ENCODE assay signal across 14 cellular contexts in genomic region chr18:70028734-70029133, GRCh38.
DNase-seq lines count a peak whose midpoint lies in the region; ATAC-seq and TF ChIP-seq lines count a peak whose summit lies in the region.
"Had no signal": no experiment of that assay in that cellular context is flagged by ENCODE, and none has a peak within 500 bp of the region (broad histone marks: within the 10 kb centered on the region; RNA-seq: fewer than 3 reads in every experiment).

No MANE protein-coding gene starts in this region.

- H3K27ac ChIP-seq in CD8-positive, alpha-beta T cell (ENCODE audit: low read depth, low read length), result no peak overlapping the region
- H3K27ac ChIP-seq in stomach, result no peak overlapping the region

- 85 to 97% (median 93%) methylated on average over 3 of the region's 3 CpGs for WGBS in stomach, 5 donors

- no peaks in the 10 kb centered on the region for H3K27me3 Mint-ChIP-seq in CD8-positive, alpha-beta T cell (ENCODE audit: low read depth)

- H3K4me3 Mint-ChIP-seq in CD8-positive, alpha-beta T cell, result no peak overlapping the region
- H3K4me3 Mint-ChIP-seq: activated T-helper 1 cell treated with anti-CD3 and anti-CD28 coated beads, Interleukin-12 subunit alpha, Interleukin-12 subunit beta, Interleukin-2, Interleukin-4 antibody, amounts not matched to agents 30 ng/mL and 10 ng/mL and 1 ng/mL, durations not matched to agents 14 hours and 24 hours and 36 hours had no signal

- DNase-seq in CD8-positive, alpha-beta T cell, result no peak
- DNase-seq in stomach (no peak), NCI-H226 (no peak)
- no peak for DNase-seq in stimulated activated CD4-positive, alpha-beta T cell treated with anti-CD3 and anti-CD28 coated beads, Interleukin-2, amount 100 ng/mL, for 24 hours
- DNase-seq: DMS 273 treated with DMSO at 0.1 percent for 48 hours, NCI-H187, posterior cingulate gyrus, SW 1271 had no signal

- no peak for TF ChIP-seq CTCF in CD8-positive, alpha-beta T cell (IDR thresholded peaks at IDR 0.05)
- TF ChIP-seq CTCF in stomach (IDR thresholded peaks at IDR 0.05), result no peak

- POLR2A ChIA-PET in CD8-positive, alpha-beta T cell (lab: Charles Lee), result no interaction called here

- no peak overlapping the region for H3K4me3 ChIP-seq in CD8-positive, alpha-beta T cell (ENCODE audit: low read depth, low read length)
- H3K4me3 ChIP-seq in stomach, result no peak overlapping the region

- intact Hi-C loops in CD8-positive, alpha-beta T cell (cut with DNase I, micrococcal nuclease), result no loop called here
- intact Hi-C loops in stomach (cut with DNase I; ENCODE audit: low total_unique reads), result no loop called here

- no peaks in the 10 kb centered on the region for H3K9me3 Mint-ChIP-seq in CD8-positive, alpha-beta T cell

- H3K4me1 ChIP-seq in CD8-positive, alpha-beta T cell (ENCODE audit: insufficient read depth, low read length), result no peaks in the 10 kb centered on the region
- H3K4me1 ChIP-seq in stomach, result no peaks in the 10 kb centered on the region

- no peaks in the 10 kb centered on the region for H3K4me1 Mint-ChIP-seq in CD8-positive, alpha-beta T cell (ENCODE audit: low read depth)

- no peaks in the 10 kb centered on the region for H3K27me3 ChIP-seq in CD8-positive, alpha-beta T cell (ENCODE audit: insufficient read depth, low read length)
- H3K27me3 ChIP-seq in stomach, result no peaks in the 10 kb centered on the region

- H3K36me3 ChIP-seq in CD8-positive, alpha-beta T cell (ENCODE audit: insufficient read depth, low read length), result peaks cover 7% of the 10 kb centered on the region
- peaks cover 0 to 37% (median 29%) of the 10 kb centered on the region in 4 donors for H3K36me3 ChIP-seq in stomach

- CTCF ChIA-PET in CD8-positive, alpha-beta T cell (lab: Charles Lee), result no interaction called here

- TF ChIP-seq POLR2A in stomach (IDR thresholded peaks at IDR 0.05), result no peak

- ATAC-seq in GM18499 (IDR thresholded peaks at IDR 0.05; ENCODE audit: insufficient read depth, unreplicated experiment) (peak; percentile 55), GM19397 (IDR thresholded peaks at IDR 0.05; ENCODE audit: unreplicated experiment) (peak; percentile 83), HG02763 (IDR thresholded peaks at IDR 0.05; ENCODE audit: unreplicated experiment) (peak; percentile 82), HG03280 (IDR thresholded peaks at IDR 0.05; ENCODE audit: unreplicated experiment) (peak; percentile 55)
- ATAC-seq in CD8-positive, alpha-beta T cell, result no peak
- ATAC-seq: HCT116 had no signal

- H3K27ac Mint-ChIP-seq in CD8-positive, alpha-beta T cell, result no peak overlapping the region
- H3K27ac Mint-ChIP-seq: activated T-helper 1 cell treated with anti-CD3 and anti-CD28 coated beads, Interleukin-12 subunit alpha, Interleukin-12 subunit beta, Interleukin-2, Interleukin-4 antibody, amounts not matched to agents 30 ng/mL and 10 ng/mL and 1 ng/mL, durations not matched to agents 14 hours and 24 hours and 36 hours had no signal

- peaks cover 72% of the 10 kb centered on the region for H3K36me3 Mint-ChIP-seq in CD8-positive, alpha-beta T cell

- H3K9me3 ChIP-seq in CD8-positive, alpha-beta T cell (ENCODE audit: low read length), result no peaks in the 10 kb centered on the region
- H3K9me3 ChIP-seq in stomach, result no peaks in the 10 kb centered on the region

- no peak for TF ChIP-seq EP300 in stomach (IDR thresholded peaks at IDR 0.05)
